22 cellular contexts compared by ENCODE assay signal in the genomic region with DNA sequence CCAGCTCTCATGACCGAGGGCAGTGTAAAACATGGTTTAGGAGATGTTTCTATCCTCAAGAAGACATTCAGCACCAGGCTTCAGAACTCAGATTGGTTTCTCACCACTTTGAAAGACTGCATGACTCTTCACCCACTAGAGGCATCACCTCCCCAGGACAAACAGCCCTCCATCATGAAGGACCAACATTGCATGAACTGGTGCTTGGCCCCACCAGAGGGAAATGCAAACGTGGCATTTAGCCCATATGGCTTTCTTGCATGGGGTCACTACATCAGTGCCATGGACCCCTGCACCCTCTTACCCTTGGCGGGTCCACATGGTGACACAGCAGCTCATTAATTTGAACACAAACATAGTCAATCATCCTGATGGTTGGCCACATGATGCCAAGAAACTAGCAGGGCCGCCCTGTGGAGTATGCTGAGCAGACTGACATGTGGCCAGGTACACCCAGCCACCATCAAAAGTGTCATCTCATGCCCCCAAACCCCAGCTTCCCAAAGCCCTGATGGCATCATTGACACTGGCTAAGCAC.
"Had no signal": no experiment of that assay in that cellular context is flagged by ENCODE, and none has a peak within 500 bp of the region (broad histone marks: within the 10 kb centered on the region; RNA-seq: fewer than 3 reads in every experiment).

No MANE protein-coding gene starts in this region.

- H3K36me3 ChIP-seq: gastroesophageal sphincter, heart left ventricle, left ventricle myocardium inferior, neural progenitor cell, prostate gland, upper lobe of left lung had no signal

- H3K36me3 Mint-ChIP-seq: activated naive CD8-positive, alpha-beta T cell; immature natural killer cell; neural progenitor cell had no signal

- H3K9me3 Mint-ChIP-seq: activated T-helper 1 cell treated with anti-CD3 and anti-CD28 coated beads, Interleukin-12 subunit alpha, Interleukin-12 subunit beta, Interleukin-2, Interleukin-4 antibody, amounts not matched to agents 30 ng/mL and 10 ng/mL and 1 ng/mL, durations not matched to agents 14 hours and 24 hours and 36 hours; dendritic cell treated with granulocyte-macrophage colony-stimulating factor and Interleukin-4, amounts not matched to agents 40 ng/mL and 50 ng/mL, for 4 days; immature natural killer cell; neural progenitor cell; stimulated activated naive CD8-positive, alpha-beta T cell treated with anti-CD3 and anti-CD28 coated beads, Interleukin-15, amount 100 ng/mL, for 72 hours; T-helper 1 cell treated with Interleukin-12 subunit alpha and Interleukin-12 subunit beta and Interleukin-4 antibody, amounts not matched to agents 30 μg/mL and 1 μg/mL, for 36 hours had no signal

- H3K4me1 ChIP-seq: gastroesophageal sphincter, heart left ventricle, left ventricle myocardium inferior, prostate gland had no signal

- DNase-seq: activated CD4-positive, alpha-beta T cell treated with anti-CD3 and anti-CD28 coated beads, Interleukin-2, amount 50 U/mL, for 1 hour; activated CD4-positive, CD25-positive, alpha-beta regulatory T cell treated with anti-CD3 and anti-CD28 coated beads, Interleukin-2, amount 50 U/mL, for 72 hours; activated gamma-delta T cell treated with Interleukin-2 at 50 U/mL for 16 hours; activated T-cell treated with anti-CD3 and anti-CD28 coated beads for 4 hours; effector CD8-positive, alpha-beta T cell; immature natural killer cell; kidney glomerular epithelial cell; left ventricle myocardium inferior; mammary epithelial cell; right cardiac atrium; stimulated activated CD4-positive, alpha-beta T cell treated with anti-CD3 and anti-CD28 coated beads, Interleukin-2, amount 100 ng/mL, for 24 hours; stimulated activated naive CD8-positive, alpha-beta T cell treated with anti-CD3 and anti-CD28 coated beads, Interleukin-15, amount 100 ng/mL, for 72 hours; upper lobe of left lung had no signal

- H3K4me3 Mint-ChIP-seq: activated naive CD8-positive, alpha-beta T cell; activated T-helper 1 cell treated with anti-CD3 and anti-CD28 coated beads, Interleukin-12 subunit alpha, Interleukin-12 subunit beta, Interleukin-2, Interleukin-4 antibody, amounts not matched to agents 30 ng/mL and 10 ng/mL and 1 ng/mL, durations not matched to agents 14 hours and 24 hours and 36 hours; dendritic cell treated with granulocyte-macrophage colony-stimulating factor and Interleukin-4, amounts not matched to agents 40 ng/mL and 50 ng/mL, for 4 days; immature natural killer cell; neural progenitor cell; stimulated activated naive CD8-positive, alpha-beta T cell treated with anti-CD3 and anti-CD28 coated beads, Interleukin-15, amount 100 ng/mL, for 72 hours; T-helper 1 cell treated with Interleukin-12 subunit alpha and Interleukin-12 subunit beta and Interleukin-4 antibody, amounts not matched to agents 30 μg/mL and 1 μg/mL, for 36 hours had no signal

- H3K4me2 ChIP-seq: neural progenitor cell had no signal

- H3K27me3 ChIP-seq: neural progenitor cell, upper lobe of left lung had no signal

- H3K4me1 Mint-ChIP-seq: immature natural killer cell had no signal

- H3K9ac ChIP-seq: neural progenitor cell had no signal

- H3K27ac ChIP-seq: gastroesophageal sphincter, heart left ventricle, left ventricle myocardium inferior, neural progenitor cell, prostate gland, upper lobe of left lung had no signal

- H3K9me3 ChIP-seq: gastroesophageal sphincter, heart left ventricle, left ventricle myocardium inferior, prostate gland, upper lobe of left lung had no signal

- ATAC-seq: esophagus mucosa, gastroesophageal sphincter, heart left ventricle, right cardiac atrium had no signal

- H3K27ac Mint-ChIP-seq: activated naive CD8-positive, alpha-beta T cell; activated T-helper 1 cell treated with anti-CD3 and anti-CD28 coated beads, Interleukin-12 subunit alpha, Interleukin-12 subunit beta, Interleukin-2, Interleukin-4 antibody, amounts not matched to agents 30 ng/mL and 10 ng/mL and 1 ng/mL, durations not matched to agents 14 hours and 24 hours and 36 hours; dendritic cell treated with granulocyte-macrophage colony-stimulating factor and Interleukin-4, amounts not matched to agents 40 ng/mL and 50 ng/mL, for 4 days; immature natural killer cell; stimulated activated naive CD8-positive, alpha-beta T cell treated with anti-CD3 and anti-CD28 coated beads, Interleukin-15, amount 100 ng/mL, for 72 hours; T-helper 1 cell treated with Interleukin-12 subunit alpha and Interleukin-12 subunit beta and Interleukin-4 antibody, amounts not matched to agents 30 μg/mL and 1 μg/mL, for 36 hours had no signal

- H3K4me3 ChIP-seq: gastroesophageal sphincter, heart left ventricle, left ventricle myocardium inferior, neural progenitor cell, prostate gland, upper lobe of left lung had no signal
